In genomic region chr1:93908394-93909145, GRCh38 we compare ENCODE assay signal across 8 cellular contexts. TPM values are rescaled to one million over a fixed set of nuclear protein-coding genes. Genes with fewer than 3 reads are reported as not detected.
A peak's percentile ranks its signal among the peaks of the same experiment; 100 is the strongest.
DNase-seq lines count a peak whose midpoint lies in the region; ATAC-seq and TF ChIP-seq lines count a peak whose summit lies in the region.

No MANE protein-coding gene starts in this region.

- intact Hi-C loops in CD14-positive monocyte (cut with micrococcal nuclease): loop anchor here (2.0 kb wide), 2 partner anchors 30 to 62 kb away; partner anchors contain the start of gene DNTTIP2 (in 1 of the 2)

- peak overlapping the region; percentile 81 for H3K4me3 ChIP-seq in astrocyte of the cerebellum (ENCODE audit: low read depth, low read length)

- in situ Hi-C loops in astrocyte of the cerebellum (cut with HindIII; ENCODE audit: low sequenced_read_pairs): no loop called here

- peaks cover 30% of the 10 kb centered on the region for H3K4me1 Mint-ChIP-seq in CD14-positive monocyte

- ATAC-seq in GM19351 (IDR thresholded peaks at IDR 0.05; ENCODE audit: unreplicated experiment) (peak; percentile 37), HG03439 (IDR thresholded peaks at IDR 0.05; ENCODE audit: unreplicated experiment) (peak; percentile 47)

- no peak for TF ChIP-seq CTCF in CD14-positive monocyte (IDR thresholded peaks at IDR 0.05)
- TF ChIP-seq CTCF in astrocyte of the cerebellum (IDR thresholded peaks at IDR 0.05; ENCODE audit: low read depth, low read length, missing control alignments): no peak

- H3K27ac Mint-ChIP-seq in CD14-positive monocyte: peak overlapping the region in 4 of 7 donors; percentile 41 to 86 (median 59)

- peaks cover 4 to 9% (median 8%) of the 10 kb centered on the region in 3 donors for H3K27me3 Mint-ChIP-seq in CD14-positive monocyte (ENCODE audit: low read depth in 3 of 3)

- peak overlapping the region; percentile 76 to 87 for H3K4me3 Mint-ChIP-seq in CD14-positive monocyte

- DNase-seq in CD14-positive monocyte (ENCODE audit: low spot score): no peak
- peak; percentile 37 for DNase-seq in SW480 (ENCODE audit: low spot score)
- DNase-seq in astrocyte of the cerebellum (ENCODE audit: low read depth): no peak
- peak; percentile 38 for DNase-seq in iPS-NIHi7 (ENCODE audit: extremely low spot score)
- DNase-seq in stimulated activated CD4-positive, alpha-beta T cell treated with anti-CD3 and anti-CD28 coated beads, Interleukin-12 subunit alpha, Interleukin-12 subunit beta, amount 100 ng/mL, for 4 hours: peak; percentile 40
- no peak for DNase-seq in T1000 (lab: John Stamatoyannopoulos, UW)

- H3K9me3 Mint-ChIP-seq in CD14-positive monocyte: peaks cover 0 to 5% (median 0%) of the 10 kb centered on the region in 7 donors

- peaks cover 0 to 2% of the 10 kb centered on the region in 2 donors for H3K36me3 Mint-ChIP-seq in CD14-positive monocyte

RNA-seq across cellular contexts. Expression of gene GCLM, which starts 0.7 kb away (rescaled TPM):
- polyA plus RNA-seq in CD14-positive monocyte: 1 to 10 TPM; 3.2 to 4.4 TPM

RNA-seq across cellular contexts. Expression of gene DNTTIP2, which starts 29.6 kb away (rescaled TPM):
- 10 to 100 TPM; 42.1 to 68.8 TPM for polyA plus RNA-seq in CD14-positive monocyte

Comparison
In these comparisons a context has a peak if more than half of its experiments do, and no peak if none do; other contexts are left out.
1. DNase-seq: peak in SW480 (single experiment), iPS-NIHi7 (single experiment) and stimulated activated CD4-positive, alpha-beta T cell treated with anti-CD3 and anti-CD28 coated beads, Interleukin-12 subunit alpha, Interleukin-12 subunit beta, amount 100 ng/mL, for 4 hours (single experiment); none in CD14-positive monocyte (single experiment), astrocyte of the cerebellum (single experiment) and T1000 (single experiment).